Comparison of ENCODE assay signal across 14 cellular contexts in genomic region chr5:135308245-135308644, GRCh38.
DNase-seq lines count a peak whose midpoint lies in the region; ATAC-seq and TF ChIP-seq lines count a peak whose summit lies in the region.
"Had no signal": no experiment of that assay in that cellular context is flagged by ENCODE, and none has a peak within 500 bp of the region (broad histone marks: within the 10 kb centered on the region; RNA-seq: fewer than 3 reads in every experiment).

No MANE protein-coding gene starts in this region.

- no peak for TF ChIP-seq EP300 in SK-N-SH (IDR thresholded peaks at IDR 0.05; ENCODE audit: borderline replicate concordance in 1 of 2, low read depth in 1 of 2, low read length in 1 of 2)

- H3K79me2 ChIP-seq in SK-N-SH (ENCODE audit: insufficient read depth): no peaks in the 10 kb centered on the region

- ATAC-seq in esophagus mucosa: peak; percentile 17
- ATAC-seq in HG02970 (IDR thresholded peaks at IDR 0.05; ENCODE audit: low FRiP score, unreplicated experiment): no peak
- ATAC-seq: foreskin keratinocyte, mucosa of descending colon had no signal

- no peaks in the 10 kb centered on the region for H3K9me3 ChIP-seq in SK-N-SH
- no peaks in the 10 kb centered on the region for H3K9me3 ChIP-seq in CD8-positive, alpha-beta memory T cell (ENCODE audit: low read length)
- H3K9me3 ChIP-seq: mucosa of descending colon had no signal

- no peak overlapping the region for H3K9ac ChIP-seq in SK-N-SH

- H3K36me3 ChIP-seq in SK-N-SH (replicated peaks in 1 of 2; ENCODE audit: control insufficient read depth in 1 of 2, insufficient read depth in 2 of 2, low read length in 1 of 2): no peaks in the 10 kb centered on the region
- no peaks in the 10 kb centered on the region for H3K36me3 ChIP-seq in CD8-positive, alpha-beta memory T cell (ENCODE audit: insufficient read depth, low read length)

- no peak overlapping the region for H3K27ac ChIP-seq in SK-N-SH (ENCODE audit: low read depth in 2 of 2, low read length in 1 of 2)
- H3K27ac ChIP-seq in CD8-positive, alpha-beta memory T cell (ENCODE audit: low read depth, low read length): no peak overlapping the region
- H3K27ac ChIP-seq: foreskin keratinocyte had no signal

- no peaks in the 10 kb centered on the region for H3F3A ChIP-seq in SK-N-SH (replicated peaks; ENCODE audit: insufficient read depth)

- no peaks in the 10 kb centered on the region for H3K9me3 Mint-ChIP-seq in osteocyte (ENCODE audit: unreplicated experiment)
- peaks cover 0 to 2% (median 0%) of the 10 kb centered on the region in 5 donors for H3K9me3 Mint-ChIP-seq in CD8-positive, alpha-beta memory T cell
- H3K9me3 Mint-ChIP-seq: activated CD4-positive, alpha-beta memory T cell treated with anti-CD3 and anti-CD28 coated beads for 36 hours had no signal

- no peaks in the 10 kb centered on the region for H3K9me2 ChIP-seq in SK-N-SH

- POLR2A ChIA-PET in SK-N-SH (lab: Yijun Ruan, JAX): no interaction called here
- POLR2A ChIA-PET in CD8-positive, alpha-beta memory T cell (lab: Charles Lee): no interaction called here

- H3K27me3 ChIP-seq in SK-N-SH (ENCODE audit: insufficient read depth): no peaks in the 10 kb centered on the region
- no peaks in the 10 kb centered on the region for H3K27me3 ChIP-seq in CD8-positive, alpha-beta memory T cell (ENCODE audit: insufficient read depth, low read length, poor library complexity, severe bottlenecking)

- no peaks in the 10 kb centered on the region for H4K20me1 ChIP-seq in SK-N-SH (ENCODE audit: insufficient read depth)

- peaks cover 34% of the 10 kb centered on the region for H3K4me1 Mint-ChIP-seq in osteocyte (ENCODE audit: unreplicated experiment)
- peaks cover 0 to 1% (median 0%) of the 10 kb centered on the region in 3 donors for H3K4me1 Mint-ChIP-seq in CD8-positive, alpha-beta memory T cell

- H3K4me3 ChIP-seq in SK-N-SH (ENCODE audit: low read depth in 2 of 2, low read length in 1 of 2): no peak overlapping the region
- H3K4me3 ChIP-seq in CD8-positive, alpha-beta memory T cell (ENCODE audit: low read length): no peak overlapping the region
- H3K4me3 ChIP-seq: mucosa of descending colon had no signal

- peaks cover 0 to 3% of the 10 kb centered on the region in 2 experiments; a peak in 1 of 4 replicates for H3K4me1 ChIP-seq in SK-N-SH (ENCODE audit: control insufficient read depth in 1 of 2, insufficient read depth in 2 of 2, low read depth in 1 of 2, low read length in 1 of 2)
- peaks cover 5% of the 10 kb centered on the region for H3K4me1 ChIP-seq in CD8-positive, alpha-beta memory T cell (ENCODE audit: insufficient read depth, low read length)
- H3K4me1 ChIP-seq: foreskin keratinocyte had no signal

- no peak overlapping the region for H3K4me3 Mint-ChIP-seq in osteocyte (ENCODE audit: unreplicated experiment)
- H3K4me3 Mint-ChIP-seq in CD8-positive, alpha-beta memory T cell: no peak overlapping the region
- H3K4me3 Mint-ChIP-seq: activated CD4-positive, alpha-beta memory T cell treated with anti-CD3 and anti-CD28 coated beads for 36 hours had no signal

- no peaks in the 10 kb centered on the region for H3K36me3 Mint-ChIP-seq in osteocyte (ENCODE audit: unreplicated experiment)
- H3K36me3 Mint-ChIP-seq in CD8-positive, alpha-beta memory T cell: no peaks in the 10 kb centered on the region
- H3K36me3 Mint-ChIP-seq: activated CD4-positive, alpha-beta memory T cell treated with anti-CD3 and anti-CD28 coated beads for 36 hours had no signal

- H3K4me2 ChIP-seq in SK-N-SH: peak overlapping the region; percentile 25; the same call in 1 of the 2 replicates

- CTCF ChIA-PET in SK-N-SH (lab: Yijun Ruan, JAX): no interaction called here
- CTCF ChIA-PET in CD8-positive, alpha-beta memory T cell (lab: Charles Lee): no interaction called here

- TF ChIP-seq RAD21 in SK-N-SH (IDR thresholded peaks at IDR 0.05; ENCODE audit: low read length): no peak

- WGBS in SK-N-SH (ENCODE audit: low lambda C conversion rate): 68% methylated on average over 7 of the region's 7 CpGs

- TF ChIP-seq CTCF in SK-N-SH (IDR thresholded peaks at IDR 0.05) (no peak), osteocyte (IDR thresholded peaks at IDR 0.05) (no peak)

- H3K27me3 Mint-ChIP-seq in osteocyte (ENCODE audit: unreplicated experiment): peaks cover 9% of the 10 kb centered on the region
- H3K27me3 Mint-ChIP-seq in CD8-positive, alpha-beta memory T cell: peaks cover 8 to 38% of the 10 kb centered on the region in 2 donors
- H3K27me3 Mint-ChIP-seq: progenitor cell of endocrine pancreas had no signal

- peak; percentile 45 for DNase-seq in activated CD8-positive, alpha-beta memory T cell treated with anti-CD3 and anti-CD28 coated beads, Interleukin-2, amount 50 U/mL, for 48 hours
- no peak for DNase-seq in activated CD8-positive, alpha-beta memory T cell treated with anti-CD3 and anti-CD28 coated beads, Interleukin-2, amount 50 U/mL, for 4 hours
- DNase-seq in SK-N-SH (no peak), osteocyte (ENCODE audit: extremely low spot score, unreplicated experiment) (no peak), NCI-H2107 treated with DMSO at 0.1 percent for 48 hours (lab: John Stamatoyannopoulos, UW; ENCODE audit: unreplicated experiment) (no peak)
- DNase-seq in CD8-positive, alpha-beta memory T cell: no peak
- DNase-seq: activated CD4-positive, alpha-beta memory T cell treated with anti-CD3 and anti-CD28 coated beads for 36 hours; foreskin keratinocyte; mucosa of descending colon; NCI-H2171 treated with DMSO at 0.1 percent for 48 hours; stimulated activated CD4-positive, alpha-beta T cell treated with anti-CD3 and anti-CD28 coated beads, Interleukin-1b, Interleukin-23, amount 100 ng/mL, for 48 hours had no signal

- peak overlapping the region; percentile 55 for H3K27ac Mint-ChIP-seq in osteocyte (ENCODE audit: unreplicated experiment)
- no peak overlapping the region for H3K27ac Mint-ChIP-seq in CD8-positive, alpha-beta memory T cell
- H3K27ac Mint-ChIP-seq: activated CD4-positive, alpha-beta memory T cell treated with anti-CD3 and anti-CD28 coated beads for 36 hours had no signal

- no peak overlapping the region for H2AFZ ChIP-seq in SK-N-SH (ENCODE audit: low read depth)

TF ChIP-seq in SK-N-SH, 30 proteins besides CTCF, POLR2A, EP300 and RAD21:
- no peak for TF ChIP-seq REST (IDR thresholded peaks at IDR 0.05; ENCODE audit: low read depth, low read length)
- TF ChIP-seq FOSL2 (IDR thresholded peaks at IDR 0.05; ENCODE audit: borderline replicate concordance, low read depth): peak; percentile 44; the same call in 1 of the 2 replicates
- TF ChIP-seq IRF3 (IDR thresholded peaks at IDR 0.05; ENCODE audit: low read depth, low read length): no peak
- TF ChIP-seq USF1 (IDR thresholded peaks at IDR 0.05; ENCODE audit: borderline replicate concordance, low read depth): no peak
